9 cellular contexts compared by ENCODE assay signal in genomic region chr6:109093732-109094131, GRCh38. TPM values are rescaled to one million over a fixed set of nuclear protein-coding genes. Genes with fewer than 3 reads are reported as not detected.
A peak's percentile ranks its signal among the peaks of the same experiment; 100 is the strongest.
DNase-seq lines count a peak whose midpoint lies in the region; ATAC-seq, FAIRE-seq and TF ChIP-seq lines count a peak whose summit lies in the region.
"Had no signal": no experiment of that assay in that cellular context is flagged by ENCODE, and none has a peak within 500 bp of the region (broad histone marks: within the 10 kb centered on the region; RNA-seq: fewer than 3 reads in every experiment).

No MANE protein-coding gene starts in this region.

- TF ChIP-seq POLR2A in GM12892 (IDR thresholded peaks at IDR 0.05; ENCODE audit: low read depth, low read length), result no peak

- no peaks in the 10 kb centered on the region for H3K27me3 Mint-ChIP-seq in activated CD4-positive, alpha-beta T cell treated with anti-CD3 and anti-CD28 coated beads, Interleukin-2, amount 10 ng/mL, durations not matched to agents 7 days and 5 days
- no peaks in the 10 kb centered on the region for H3K27me3 Mint-ChIP-seq in T-cell

- CTCF ChIA-PET in activated CD4-positive, alpha-beta T cell treated with anti-CD3 and anti-CD28 coated beads, Interleukin-2, amount 10 ng/mL, durations not matched to agents 7 days and 5 days (lab: Charles Lee), result interaction anchor here (0.6 to 2.6 kb wide), 7 partner anchors 8 to 535 kb away, joined by 3 to 10 read pairs (median 4); no protein-coding TSS in a partner anchor
- CTCF ChIA-PET in T-cell (lab: Charles Lee), result interaction anchor here in 1 of 2 donors (0.6 to 3.7 kb wide), 6 partner anchors 8 to 1086 kb away, joined by 3 to 13 read pairs (median 3); partner anchors contain the start of gene WASF1

- peak overlapping the region; percentile 91 for H3K27ac Mint-ChIP-seq in activated CD4-positive, alpha-beta T cell treated with anti-CD3 and anti-CD28 coated beads, Interleukin-2, amount 10 ng/mL, durations not matched to agents 7 days and 5 days
- H3K27ac Mint-ChIP-seq in T-cell, result peak overlapping the region; percentile 72 to 80

- no peaks in the 10 kb centered on the region for H3K9me3 Mint-ChIP-seq in activated CD4-positive, alpha-beta T cell treated with anti-CD3 and anti-CD28 coated beads, Interleukin-2, amount 10 ng/mL, durations not matched to agents 7 days and 5 days
- H3K9me3 Mint-ChIP-seq in T-cell, result no peaks in the 10 kb centered on the region

- H3K4me3 Mint-ChIP-seq in activated CD4-positive, alpha-beta T cell treated with anti-CD3 and anti-CD28 coated beads, Interleukin-2, amount 10 ng/mL, durations not matched to agents 7 days and 5 days, result peak overlapping the region; percentile 92
- peak overlapping the region; percentile 88 to 90 (median 89) for H3K4me3 Mint-ChIP-seq in T-cell

- peak; percentile 16 for DNase-seq in activated CD4-positive, alpha-beta T cell treated with anti-CD3 and anti-CD28 coated beads, Interleukin-2, amount 10 ng/mL, durations not matched to agents 7 days and 5 days
- no peak for DNase-seq in activated CD4-positive, alpha-beta T cell treated with anti-CD3 and anti-CD28 coated beads for 1 hour
- DNase-seq in T-cell (no peak), fibroblast of peridontal ligament (ENCODE audit: extremely low read depth) (peak; percentile 17), pons (ENCODE audit: low spot score) (peak; percentile 65), HK-2 (ENCODE audit: unreplicated experiment) (no peak), NCI-H1417 treated with DMSO at 0.1 percent for 48 hours (lab: John Stamatoyannopoulos, UW) (no peak), GM12892 (ENCODE audit: insufficient read length) (no peak)

- FAIRE-seq in GM12892 (lab: Jason Lieb, UNC), result no peak
- FAIRE-seq: colon had no signal

- peaks cover 7% of the 10 kb centered on the region for H3K36me3 Mint-ChIP-seq in activated CD4-positive, alpha-beta T cell treated with anti-CD3 and anti-CD28 coated beads, Interleukin-2, amount 10 ng/mL, durations not matched to agents 7 days and 5 days (ENCODE audit: low read depth)
- no peaks in the 10 kb centered on the region for H3K36me3 Mint-ChIP-seq in T-cell

- POLR2A ChIA-PET in activated CD4-positive, alpha-beta T cell treated with anti-CD3 and anti-CD28 coated beads, Interleukin-2, amount 10 ng/mL, durations not matched to agents 7 days and 5 days (lab: Charles Lee), result interaction anchor here (0.7 to 1.3 kb wide), 2 partner anchors 79 to 289 kb away, joined by 3 read pairs; partner anchors contain the start of gene CD164
- POLR2A ChIA-PET in T-cell (lab: Charles Lee), result interaction anchor here (1.0 to 2.0 kb wide), 5 partner anchors 19 to 535 kb away, joined by 3 to 9 read pairs (median 4); no protein-coding TSS in a partner anchor

- ATAC-seq in T-cell (replicated peaks in 1 of 4), result no peak

- H3K4me1 Mint-ChIP-seq in activated CD4-positive, alpha-beta T cell treated with anti-CD3 and anti-CD28 coated beads, Interleukin-2, amount 10 ng/mL, durations not matched to agents 7 days and 5 days, result peaks cover 50% of the 10 kb centered on the region
- peaks cover 60 to 67% (median 63%) of the 10 kb centered on the region in 3 donors for H3K4me1 Mint-ChIP-seq in T-cell

RNA-seq across cellular contexts. Expression of gene SESN1, which starts 0.9 kb away (rescaled TPM):
- 10 to 100 TPM; 19.9 to 21.6 TPM for total RNA-seq in activated CD4-positive, alpha-beta T cell treated with anti-CD3 and anti-CD28 coated beads, Interleukin-2, amount 10 ng/mL, durations not matched to agents 7 days and 5 days
- total RNA-seq in T-cell, result 10 to 100 TPM; 24.2 to 75.5 (median 33.1) TPM
- polyA plus RNA-seq in GM12892 (2012; ENCODE audit: missing spikeins), result 8.2 TPM

RNA-seq across cellular contexts. Expression of gene CEP57L1, which starts 1.6 kb away (rescaled TPM):
- 10 to 100 TPM; 17.1 to 22.5 TPM for total RNA-seq in activated CD4-positive, alpha-beta T cell treated with anti-CD3 and anti-CD28 coated beads, Interleukin-2, amount 10 ng/mL, durations not matched to agents 7 days and 5 days
- total RNA-seq in T-cell, result 1 to 10 TPM; 5.2 to 7.9 (median 5.9) TPM
- 19.9 TPM for polyA plus RNA-seq in GM12892 (2012; ENCODE audit: missing spikeins)

Comparison
In these comparisons a context has a peak if more than half of its experiments do, and no peak if none do; other contexts are left out.
1. DNase-seq: peak in activated CD4-positive, alpha-beta T cell treated with anti-CD3 and anti-CD28 coated beads, Interleukin-2, amount 10 ng/mL, durations not matched to agents 7 days and 5 days (single experiment), fibroblast of peridontal ligament (single experiment) and pons (single experiment); none in activated CD4-positive, alpha-beta T cell treated with anti-CD3 and anti-CD28 coated beads for 1 hour (single experiment), T-cell (0 of 34), HK-2 (single experiment), NCI-H1417 treated with DMSO at 0.1 percent for 48 hours (single experiment) and GM12892 (single experiment).